Comparison of ENCODE assay signal across 22 cellular contexts in the genomic region with DNA sequence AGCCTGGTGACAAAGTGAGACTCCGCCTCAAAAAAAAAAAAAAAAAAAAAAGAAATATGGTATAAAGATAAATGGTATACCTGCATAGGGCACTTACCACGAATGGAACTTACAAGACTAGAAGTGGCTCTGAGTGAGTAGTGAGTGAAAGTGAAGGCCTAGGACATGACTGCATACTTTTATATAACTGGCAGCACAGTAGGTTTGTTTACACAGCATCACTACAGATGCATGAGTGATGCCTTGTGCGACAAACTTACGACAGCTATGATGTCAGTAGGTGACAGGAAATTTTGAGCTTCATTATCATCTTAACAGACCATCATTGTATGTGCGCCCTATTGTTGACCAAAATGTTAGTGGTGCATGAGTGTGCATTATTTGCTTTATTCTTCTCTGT. TPM values are rescaled to one million over a fixed set of nuclear protein-coding genes. Genes with fewer than 3 reads are reported as not detected.
A peak's percentile ranks its signal among the peaks of the same experiment; 100 is the strongest.
DNase-seq lines count a peak whose midpoint lies in the region; ATAC-seq, FAIRE-seq and TF ChIP-seq lines count a peak whose summit lies in the region.
"Had no signal": no experiment of that assay in that cellular context is flagged by ENCODE, and none has a peak within 500 bp of the region (broad histone marks: within the 10 kb centered on the region; RNA-seq: fewer than 3 reads in every experiment).

No MANE protein-coding gene starts in this region.

- peaks cover 38% of the 10 kb centered on the region for H3K36me3 Mint-ChIP-seq in activated naive CD8-positive, alpha-beta T cell treated with anti-CD3 and anti-CD28 coated beads for 36 hours
- peaks cover 71% of the 10 kb centered on the region for H3K36me3 Mint-ChIP-seq in activated naive CD8-positive, alpha-beta T cell treated with anti-CD3 and anti-CD28 coated beads, Interleukin-2, amount 50 U/mL, for 24 hours (ENCODE audit: low read depth)
- H3K36me3 Mint-ChIP-seq in HFFc6 (ENCODE audit: low read depth) (peaks cover 47% of the 10 kb centered on the region), Caco-2 (ENCODE audit: insufficient read depth, unreplicated experiment) (peaks cover 87% of the 10 kb centered on the region)

- H3K4me1 Mint-ChIP-seq in activated naive CD8-positive, alpha-beta T cell treated with anti-CD3 and anti-CD28 coated beads for 36 hours = peaks cover 6% of the 10 kb centered on the region
- H3K4me1 Mint-ChIP-seq in activated naive CD8-positive, alpha-beta T cell treated with anti-CD3 and anti-CD28 coated beads, Interleukin-2, amount 50 U/mL, for 24 hours = peaks cover 7% of the 10 kb centered on the region
- H3K4me1 Mint-ChIP-seq in HFFc6 (ENCODE audit: low read depth) (peaks cover 33% of the 10 kb centered on the region), Caco-2 (ENCODE audit: low read depth, unreplicated experiment) (no peaks in the 10 kb centered on the region)
- H3K4me1 Mint-ChIP-seq: GM23338 had no signal

- no peak overlapping the region for H3K27ac ChIP-seq in H1 (ENCODE audit: low read depth, low read length)
- H3K27ac ChIP-seq in upper lobe of left lung = peak overlapping the region; percentile 27 to 67 (median 52)
- H3K27ac ChIP-seq: BLaER1 treated with 17β-estradiol and CSF1 and Interleukin-3, amounts not matched to agents 10 nM and 100 nM; KMS-11; RWPE1; SJSA1 had no signal

- no peak overlapping the region for H3K23ac ChIP-seq in H1 (ENCODE audit: insufficient read length)

- H3K27me3 ChIP-seq in H1 (replicated peaks in 1 of 4; ENCODE audit: control insufficient read depth in 3 of 4, extremely low read depth in 1 of 4, insufficient read depth in 3 of 4, low read length in 3 of 4) (no peaks in the 10 kb centered on the region), upper lobe of left lung (no peaks in the 10 kb centered on the region), Caco-2 (replicated peaks; ENCODE audit: control insufficient read depth, insufficient read depth, low read length) (no peaks in the 10 kb centered on the region)
- H3K27me3 ChIP-seq: BLaER1 treated with 17β-estradiol and CSF1 and Interleukin-3, amounts not matched to agents 10 nM and 100 nM; SJSA1 had no signal

- no peak overlapping the region for H3K56ac ChIP-seq in H1 (replicated peaks; ENCODE audit: insufficient read length, low read depth, low read length)

- no peak for TF ChIP-seq CTCF in HFFc6 (IDR thresholded peaks at IDR 0.05)
- no peak for TF ChIP-seq CTCF in H1 (IDR thresholded peaks at IDR 0.05; ENCODE audit: control extremely low read depth in 1 of 3, insufficient read depth in 1 of 3, low read depth in 1 of 3, low read length in 3 of 3)
- no peak for TF ChIP-seq CTCF in upper lobe of left lung (IDR thresholded peaks at IDR 0.05)
- no peak for TF ChIP-seq CTCF in Caco-2 (IDR thresholded peaks at IDR 0.05; ENCODE audit: insufficient read depth in 1 of 2, low read depth in 1 of 2, low read length in 1 of 2, severe bottlenecking in 1 of 2, unreplicated experiment in 1 of 2)

- H3K79me2 ChIP-seq in H1 (ENCODE audit: control insufficient read depth in 1 of 2, insufficient read depth in 2 of 2, low read length in 2 of 2) = peaks cover 0 to 25% of the 10 kb centered on the region in 2 experiments; a peak in 2 of 4 replicates

- no peak for DNase-seq in activated naive CD8-positive, alpha-beta T cell treated with anti-CD3 and anti-CD28 coated beads for 36 hours
- no peak for DNase-seq in activated naive CD8-positive, alpha-beta T cell treated with anti-CD3 and anti-CD28 coated beads, Interleukin-2, amount 50 U/mL, for 24 hours
- DNase-seq in HFFc6 (no peak), H1 (ENCODE audit: low read depth in 1 of 2, low spot score in 2 of 2) (no peak), upper lobe of left lung (no peak), OCI-M2 (lab: John Stamatoyannopoulos, UW; ENCODE audit: unreplicated experiment) (no peak), NCI-H128 (lab: John Stamatoyannopoulos, UW; ENCODE audit: unreplicated experiment) (no peak), Caco-2 (no peak)
- DNase-seq: ACHN; CD4-positive, alpha-beta memory T cell; HCEC 1CT; IMR-90; NCI-H1092 treated with DMSO at 0.1 percent for 48 hours; NCI-H1694 treated with DMSO at 0.1 percent for 48 hours; NCI-H226; NCI-H748 treated with DMSO at 0.1 percent for 48 hours had no signal

- H2BK120ac ChIP-seq in H1 (replicated peaks; ENCODE audit: low read depth, low read length) = no peak overlapping the region

- no peaks in the 10 kb centered on the region for H3K23me2 ChIP-seq in H1 (ENCODE audit: low read depth, low read length)

- CTCF ChIA-PET in H1 (lab: Charles Lee; ENCODE audit: partially characterized antibody) = interaction anchor here (1.0 kb wide), 2 partner anchors 59 to 302 kb away, joined by 3 to 4 read pairs; no protein-coding TSS in a partner anchor
- CTCF ChIA-PET in Caco-2 (lab: Charles Lee) = no interaction called here

- WGBS in H1 (ENCODE audit: extremely low coverage in 1 of 2, insufficient coverage in 1 of 2, insufficient read length in 1 of 2, insufficient replicate concordance in 2 of 2, low coverage in 1 of 2, low lambda C conversion rate in 2 of 2, missing lambda C conversion rate in 1 of 2), 2 experiments = 98% methylated on average over 4 of the region's 5 CpGs; no CpG with 5 or more reads in 1 of the 2 experiments
- 71 to 76% methylated on average over 5 of the region's 5 CpGs for WGBS in upper lobe of left lung, 2 donors

- no peak overlapping the region for H3K4me3 ChIP-seq in H1 (ENCODE audit: extremely low read depth in 1 of 4, insufficient read depth in 2 of 4, low read depth in 3 of 4, low read length in 4 of 4)
- H3K4me3 ChIP-seq in upper lobe of left lung = no peak overlapping the region
- no peak overlapping the region for H3K4me3 ChIP-seq in Caco-2 (ENCODE audit: low read depth, low read length)
- H3K4me3 ChIP-seq: BLaER1 treated with 17β-estradiol and CSF1 and Interleukin-3, amounts not matched to agents 10 nM and 100 nM; GM23338; SJSA1 had no signal

- ATAC-seq in activated naive CD8-positive, alpha-beta T cell treated with anti-CD3 and anti-CD28 coated beads, Interleukin-2, amount 50 U/mL, for 24 hours = no peak
- ATAC-seq in upper lobe of left lung (ENCODE audit: low FRiP score in 2 of 2) = peak; percentile 40 to 84
- ATAC-seq: GM23338 had no signal

- no peak overlapping the region for H2AFZ ChIP-seq in H1 (ENCODE audit: low read length)
- H2AFZ ChIP-seq: GM23338 had no signal

- intact Hi-C loops in Caco-2 (cut with micrococcal nuclease; ENCODE audit: unreplicated experiment) = no loop called here

- H3K4me1 ChIP-seq in H1 (replicated peaks in 1 of 4; ENCODE audit: control insufficient read depth in 3 of 4, insufficient read depth in 4 of 4, low read length in 3 of 4) (no peaks in the 10 kb centered on the region), upper lobe of left lung (peaks cover 0 to 9% (median 6%) of the 10 kb centered on the region in 4 donors), Caco-2 (no peaks in the 10 kb centered on the region)
- H3K4me1 ChIP-seq: SJSA1 had no signal

- no peak for FAIRE-seq in H1 (lab: Jason Lieb, UNC)
- FAIRE-seq: G401.6 had no signal

- no peak overlapping the region for H4K91ac ChIP-seq in H1 (replicated peaks; ENCODE audit: insufficient read length, low read length)

- TF ChIP-seq POLR2A in H1 (IDR thresholded peaks at IDR 0.05; ENCODE audit: control extremely low read depth in 1 of 2, low read depth in 2 of 2, low read length in 2 of 2) (0 out of 3 replicates have a peak, but pooled peaks of 1 of the 2 experiments have one; percentile 19), upper lobe of left lung (IDR thresholded peaks at IDR 0.05) (no peak)

- H3K27me3 Mint-ChIP-seq in activated naive CD8-positive, alpha-beta T cell treated with anti-CD3 and anti-CD28 coated beads for 36 hours = no peaks in the 10 kb centered on the region
- H3K27me3 Mint-ChIP-seq in activated naive CD8-positive, alpha-beta T cell treated with anti-CD3 and anti-CD28 coated beads, Interleukin-2, amount 50 U/mL, for 24 hours = no peaks in the 10 kb centered on the region
- peaks cover 1% of the 10 kb centered on the region; the same call in 1 of the 2 replicates for H3K27me3 Mint-ChIP-seq in HFFc6 (ENCODE audit: insufficient read depth)
- H3K27me3 Mint-ChIP-seq in Caco-2 (ENCODE audit: insufficient read depth, unreplicated experiment) = no peaks in the 10 kb centered on the region
- H3K27me3 Mint-ChIP-seq: CD4-positive, alpha-beta memory T cell had no signal

- H3K79me1 ChIP-seq in H1 (ENCODE audit: low read depth, low read length) = no peaks in the 10 kb centered on the region

- no peak overlapping the region for H2BK12ac ChIP-seq in H1 (ENCODE audit: low read depth, low read length)

- no TSS peak for BruUV-seq in Caco-2 (replicated peaks; lab: Mats Ljungman, UMichigan)

- H3K9ac ChIP-seq in H1 (replicated peaks in 1 of 4; ENCODE audit: extremely low read depth in 1 of 4, low read depth in 3 of 4, low read length in 3 of 4) = no peak overlapping the region
- H3K9ac ChIP-seq: BLaER1 treated with 17β-estradiol and CSF1 and Interleukin-3, amounts not matched to agents 10 nM and 100 nM; KMS-11 had no signal

- no peak overlapping the region for H2BK20ac ChIP-seq in H1 (ENCODE audit: low read length)

- POLR2A ChIA-PET in H1 (lab: Charles Lee; ENCODE audit: partially characterized antibody) (interaction anchor here (1.4 to 13.3 kb wide), 3 partner anchors 14 to 27 kb away, joined by 5 to 157 read pairs (median 129); a partner anchor contains a TSS), Caco-2 (lab: Charles Lee) (interaction anchor here (0.5 to 0.6 kb wide), 2 partner anchors 35 to 117 kb away, joined by 3 read pairs; no protein-coding TSS in a partner anchor)

- no peak overlapping the region for H3K14ac ChIP-seq in H1 (ENCODE audit: insufficient read length)

- no peak overlapping the region for H3K4me2 ChIP-seq in H1 (ENCODE audit: insufficient read depth in 1 of 2, low read depth in 2 of 2, low read length in 2 of 2)
- H3K4me2 ChIP-seq: BLaER1 treated with 17β-estradiol and CSF1 and Interleukin-3, amounts not matched to agents 10 nM and 100 nM; GM23338; KMS-11 had no signal

- H2BK15ac ChIP-seq in H1 (ENCODE audit: low read length) = no peak overlapping the region

- H4K20me1 ChIP-seq in H1 (replicated peaks in 1 of 2; ENCODE audit: control insufficient read depth in 1 of 2, insufficient read depth in 2 of 2, low read length in 2 of 2) = peaks cover 2 to 3% of the 10 kb centered on the region in 2 experiments

- H3K9me3 ChIP-seq in H1 (ENCODE audit: insufficient read depth in 2 of 2, low read depth in 1 of 2, low read length in 1 of 2) = no peaks in the 10 kb centered on the region
- no peaks in the 10 kb centered on the region for H3K9me3 ChIP-seq in upper lobe of left lung
- H3K9me3 ChIP-seq in Caco-2 = no peaks in the 10 kb centered on the region
- H3K9me3 ChIP-seq: BLaER1 treated with 17β-estradiol and CSF1 and Interleukin-3, amounts not matched to agents 10 nM and 100 nM; SJSA1 had no signal

- no peaks in the 10 kb centered on the region for H3K9me3 Mint-ChIP-seq in activated naive CD8-positive, alpha-beta T cell treated with anti-CD3 and anti-CD28 coated beads for 36 hours
- no peaks in the 10 kb centered on the region for H3K9me3 Mint-ChIP-seq in activated naive CD8-positive, alpha-beta T cell treated with anti-CD3 and anti-CD28 coated beads, Interleukin-2, amount 50 U/mL, for 24 hours
- no peaks in the 10 kb centered on the region for H3K9me3 Mint-ChIP-seq in HFFc6
- no peaks in the 10 kb centered on the region for H3K9me3 Mint-ChIP-seq in Caco-2 (ENCODE audit: unreplicated experiment)
- H3K9me3 Mint-ChIP-seq: CD4-positive, alpha-beta memory T cell; GM23338 had no signal

- H3K27ac Mint-ChIP-seq in activated naive CD8-positive, alpha-beta T cell treated with anti-CD3 and anti-CD28 coated beads for 36 hours = peak overlapping the region; percentile 28
- no peak overlapping the region for H3K27ac Mint-ChIP-seq in activated naive CD8-positive, alpha-beta T cell treated with anti-CD3 and anti-CD28 coated beads, Interleukin-2, amount 50 U/mL, for 24 hours
- 0 out of 2 replicates have a peak overlapping the region, but pooled peaks have one; percentile 20 for H3K27ac Mint-ChIP-seq in HFFc6
- H3K27ac Mint-ChIP-seq in Caco-2 (ENCODE audit: unreplicated experiment) = no peak overlapping the region
- H3K27ac Mint-ChIP-seq: GM23338 had no signal

- H2BK5ac ChIP-seq in H1 (ENCODE audit: low read depth, low read length) = no peak overlapping the region

- TF ChIP-seq RAD21 in H1 (IDR thresholded peaks at IDR 0.05 in 1 of 2, conservative IDR thresholded peaks at IDR 0.05 in 1 of 2; ENCODE audit: low read depth in 2 of 2, low read length in 2 of 2) = no peak

- no peak overlapping the region for H3K18ac ChIP-seq in H1 (ENCODE audit: extremely low read depth, low read length)

- peaks cover 29 to 92% (median 66%) of the 10 kb centered on the region in 4 experiments for H3K36me3 ChIP-seq in H1 (ENCODE audit: control insufficient read depth in 2 of 4, insufficient read depth in 4 of 4, low read length in 3 of 4)
- H3K36me3 ChIP-seq in upper lobe of left lung = peaks cover 24 to 99% (median 75%) of the 10 kb centered on the region in 4 donors
- H3K36me3 ChIP-seq in Caco-2 (ENCODE audit: control insufficient read depth, insufficient read depth, low read length) = no peaks in the 10 kb centered on the region; the same call in 1 of the 2 replicates

- no peak overlapping the region for H3K4me3 Mint-ChIP-seq in activated naive CD8-positive, alpha-beta T cell treated with anti-CD3 and anti-CD28 coated beads for 36 hours
- no peak overlapping the region for H3K4me3 Mint-ChIP-seq in activated naive CD8-positive, alpha-beta T cell treated with anti-CD3 and anti-CD28 coated beads, Interleukin-2, amount 50 U/mL, for 24 hours
- H3K4me3 Mint-ChIP-seq in HFFc6 = no peak overlapping the region
- no peak overlapping the region for H3K4me3 Mint-ChIP-seq in Caco-2 (ENCODE audit: unreplicated experiment)
- H3K4me3 Mint-ChIP-seq: GM23338 had no signal

- no peak for TF ChIP-seq EP300 in H1 (IDR thresholded peaks at IDR 0.05; ENCODE audit: borderline replicate concordance in 1 of 2, low read depth in 2 of 2, low read length in 2 of 2)
- TF ChIP-seq EP300 in upper lobe of left lung (IDR thresholded peaks at IDR 0.05) = peak in 1 of 4 donors; percentile 16

- H3K4ac ChIP-seq in H1 (replicated peaks; ENCODE audit: insufficient read length, low read depth, low read length) = no peak overlapping the region

- no peak overlapping the region for H2AK5ac ChIP-seq in H1 (ENCODE audit: low read depth, low read length)

- H4K8ac ChIP-seq in H1 (ENCODE audit: extremely low read depth, insufficient read depth, low read length) = no peak overlapping the region

- no peak overlapping the region for H4K5ac ChIP-seq in H1 (ENCODE audit: insufficient read length, low read depth, low read length)

RNA-seq across cellular contexts. Expression of a gene that starts 17.7 kb away (rescaled TPM):
- total RNA-seq in activated naive CD8-positive, alpha-beta T cell treated with anti-CD3 and anti-CD28 coated beads for 36 hours = 100 to 1,000 TPM; 498 to 502 TPM
- 100 to 1,000 TPM; 324 to 395 (median 373) TPM for total RNA-seq in HFFc6 (2021; fragmentation: NEBNext Ultra II Directional; extraction: Animal tissue kit (Norgen Biotek cat#: 25700))
- 488 and 490 TPM in 2 replicates for total RNA-seq in H1 (2021; fragmentation: NEBNext Ultra II Directional; extraction: Animal tissue kit (Norgen Biotek cat#: 25700))
- 150 and 157 TPM in 2 replicates for polyA plus RNA-seq in H1 (2011; rRNA removed)
- polyA plus RNA-seq in H1 (2011; cell fraction: cytosol; rRNA removed) = 241 TPM
- 150 TPM for polyA plus RNA-seq in H1 (2011; cell fraction: nucleus; rRNA removed)
- 499 to 810 TPM (median 507 TPM) in 4 replicates for polyA plus RNA-seq in H1 (2012, experiment 1 of 2)
- polyA plus RNA-seq in H1 (2012, experiment 2 of 2) = 178 TPM
- 330 TPM for polyA plus RNA-seq in H1 (2013, experiment 1 of 2)
- polyA plus RNA-seq in H1 (2013, experiment 2 of 2) = 315 TPM
- polyA minus RNA-seq in H1 (2011; rRNA and poly(A)+ RNA removed) = 161 and 200 TPM in 2 replicates
- 117 TPM for polyA minus RNA-seq in H1 (2011; cell fraction: cytosol; rRNA and poly(A)+ RNA removed)
- 55.9 TPM for polyA minus RNA-seq in H1 (2011; cell fraction: nucleus; rRNA and poly(A)+ RNA removed)
- total RNA-seq in upper lobe of left lung (100 to 1,000 TPM in 5 of 6 donors, 10 to 100 TPM in 1; 83.8 to 209 (median 167) TPM), Caco-2 (2022) (413 and 414 TPM in 2 replicates)

RNA-seq across cellular contexts. Expression of a gene that starts 17.9 kb away (rescaled TPM):
- 10 to 100 TPM; 67.0 to 78.8 TPM for total RNA-seq in activated naive CD8-positive, alpha-beta T cell treated with anti-CD3 and anti-CD28 coated beads for 36 hours
- 10 to 100 TPM; 41.4 to 53.3 (median 46.1) TPM for total RNA-seq in HFFc6 (2021; fragmentation: NEBNext Ultra II Directional; extraction: Animal tissue kit (Norgen Biotek cat#: 25700))
- 33.7 and 34.3 TPM in 2 replicates for total RNA-seq in H1 (2021; fragmentation: NEBNext Ultra II Directional; extraction: Animal tissue kit (Norgen Biotek cat#: 25700))
- 27.6 and 31.2 TPM in 2 replicates for polyA plus RNA-seq in H1 (2011; rRNA removed)
- polyA plus RNA-seq in H1 (2011; cell fraction: cytosol; rRNA removed) = 26.4 TPM
- 46.5 TPM for polyA plus RNA-seq in H1 (2011; cell fraction: nucleus; rRNA removed)
- 23.6 to 27.4 TPM (median 25.6 TPM) in 4 replicates for polyA plus RNA-seq in H1 (2012, experiment 1 of 2)
- 32.8 TPM for polyA plus RNA-seq in H1 (2012, experiment 2 of 2)
- polyA plus RNA-seq in H1 (2013, experiment 1 of 2) = 26.8 TPM
- polyA plus RNA-seq in H1 (2013, experiment 2 of 2) = 26.7 TPM
- polyA minus RNA-seq in H1 (2011; rRNA and poly(A)+ RNA removed) = 46.3 and 52.8 TPM in 2 replicates
- 19.9 TPM for polyA minus RNA-seq in H1 (2011; cell fraction: cytosol; rRNA and poly(A)+ RNA removed)
- polyA minus RNA-seq in H1 (2011; cell fraction: nucleus; rRNA and poly(A)+ RNA removed) = 27.0 TPM
- total RNA-seq in upper lobe of left lung (10 to 100 TPM; 28.2 to 41.5 (median 31.1) TPM), Caco-2 (2022) (38.2 and 38.9 TPM in 2 replicates)

RNA-seq across cellular contexts. Expression of a gene that starts 49.1 kb away (rescaled TPM):
- 10 to 100 TPM; 24.3 to 26.9 TPM for total RNA-seq in activated naive CD8-positive, alpha-beta T cell treated with anti-CD3 and anti-CD28 coated beads for 36 hours
- 10 to 100 TPM; 60.1 to 69.2 (median 64.8) TPM for total RNA-seq in HFFc6 (2021; fragmentation: NEBNext Ultra II Directional; extraction: Animal tissue kit (Norgen Biotek cat#: 25700))
- total RNA-seq in H1 (2021; fragmentation: NEBNext Ultra II Directional; extraction: Animal tissue kit (Norgen Biotek cat#: 25700)) = 10.8 and 11.3 TPM in 2 replicates
- 20.0 and 27.3 TPM in 2 replicates for polyA plus RNA-seq in H1 (2011; rRNA removed)
- 26.5 TPM for polyA plus RNA-seq in H1 (2011; cell fraction: cytosol; rRNA removed)
- 26.4 TPM for polyA plus RNA-seq in H1 (2011; cell fraction: nucleus; rRNA removed)
- polyA plus RNA-seq in H1 (2012, experiment 1 of 2) = 13.1 to 20.0 TPM (median 18.0 TPM) in 4 replicates
- 19.2 TPM for polyA plus RNA-seq in H1 (2012, experiment 2 of 2)
- 9.3 TPM for polyA plus RNA-seq in H1 (2013, experiment 1 of 2)
- polyA plus RNA-seq in H1 (2013, experiment 2 of 2) = 8.9 TPM
- 6.1 and 10.0 TPM in 2 replicates for polyA minus RNA-seq in H1 (2011; rRNA and poly(A)+ RNA removed)
- polyA minus RNA-seq in H1 (2011; cell fraction: cytosol; rRNA and poly(A)+ RNA removed) = 7.9 TPM
- polyA minus RNA-seq in H1 (2011; cell fraction: nucleus; rRNA and poly(A)+ RNA removed) = 7.9 TPM
- 100 to 1,000 TPM in 4 of 6 donors, 10 to 100 TPM in 2; 42.1 to 226 (median 105) TPM for total RNA-seq in upper lobe of left lung
- total RNA-seq in Caco-2 (2022) = 27.8 and 29.6 TPM in 2 replicates

RNA-seq across cellular contexts. Expression of a gene that starts 49.9 kb away (rescaled TPM):
- 100 to 1,000 TPM; 339 to 357 TPM for total RNA-seq in activated naive CD8-positive, alpha-beta T cell treated with anti-CD3 and anti-CD28 coated beads for 36 hours
- 100 to 1,000 TPM; 208 to 263 (median 234) TPM for total RNA-seq in HFFc6 (2021; fragmentation: NEBNext Ultra II Directional; extraction: Animal tissue kit (Norgen Biotek cat#: 25700))
- total RNA-seq in H1 (2021; fragmentation: NEBNext Ultra II Directional; extraction: Animal tissue kit (Norgen Biotek cat#: 25700)) = 214 and 241 TPM in 2 replicates
- polyA plus RNA-seq in H1 (2011; rRNA removed) = 227 and 281 TPM in 2 replicates
- 271 TPM for polyA plus RNA-seq in H1 (2011; cell fraction: cytosol; rRNA removed)
- 184 TPM for polyA plus RNA-seq in H1 (2011; cell fraction: nucleus; rRNA removed)
- polyA plus RNA-seq in H1 (2012, experiment 1 of 2) = 218 to 238 TPM (median 232 TPM) in 4 replicates
- polyA plus RNA-seq in H1 (2012, experiment 2 of 2) = 229 TPM
- 164 TPM for polyA plus RNA-seq in H1 (2013, experiment 1 of 2)
- polyA plus RNA-seq in H1 (2013, experiment 2 of 2) = 172 TPM
- 142 and 189 TPM in 2 replicates for polyA minus RNA-seq in H1 (2011; rRNA and poly(A)+ RNA removed)
- 93.0 TPM for polyA minus RNA-seq in H1 (2011; cell fraction: cytosol; rRNA and poly(A)+ RNA removed)
- 60.0 TPM for polyA minus RNA-seq in H1 (2011; cell fraction: nucleus; rRNA and poly(A)+ RNA removed)
- total RNA-seq in upper lobe of left lung = 100 to 1,000 TPM in 3 of 6 donors, 10 to 100 TPM in 3; 40.9 to 124 (median 92.0) TPM
- total RNA-seq in Caco-2 (2022) = 172 and 187 TPM in 2 replicates

Comparison
In these comparisons a context has a peak if more than half of its experiments do, and no peak if none do; other contexts are left out.
1. H3K27ac Mint-ChIP-seq: peak in activated naive CD8-positive, alpha-beta T cell treated with anti-CD3 and anti-CD28 coated beads for 36 hours (single experiment) and HFFc6 (single experiment); none in activated naive CD8-positive, alpha-beta T cell treated with anti-CD3 and anti-CD28 coated beads, Interleukin-2, amount 50 U/mL, for 24 hours (single experiment) and Caco-2 (single experiment).